In genomic region chr3:66500575-66501482, GRCh38 we compare ENCODE assay signal across 8 cellular contexts. TPM values are rescaled to one million over a fixed set of nuclear protein-coding genes. Genes with fewer than 3 reads are reported as not detected.
A peak's percentile ranks its signal among the peaks of the same experiment; 100 is the strongest.
DNase-seq lines count a peak whose midpoint lies in the region; ATAC-seq and TF ChIP-seq lines count a peak whose summit lies in the region.

Gene LRIG1 (minus strand): TSS chr3:66501022. CDS start chr3:66500407, 615 bp downstream.

- no peaks in the 10 kb centered on the region for H3K9me3 ChIP-seq in cardiac muscle cell (ENCODE audit: low read depth)
- H3K9me3 ChIP-seq in parathyroid adenoma (ENCODE audit: control insufficient read depth, low read length), result no peaks in the 10 kb centered on the region
- H3K9me3 ChIP-seq in tibial artery, result no peaks in the 10 kb centered on the region

- H2AFZ ChIP-seq in parathyroid adenoma, result peak within 1 kb of the TSS; percentile 95

- intact Hi-C loops in tibial artery (cut with DNase I; ENCODE audit: low total_unique reads), result loop anchor here (5.0 to 10.0 kb wide), 4 partner anchors 54 to 314 kb away; no protein-coding TSS in a partner anchor

- TF ChIP-seq CTCF in GM10266 (IDR thresholded peaks at IDR 0.05; ENCODE audit: control insufficient read depth, insufficient read depth, low read depth, missing control alignments) (peak; percentile 13), cardiac muscle cell (IDR thresholded peaks at IDR 0.05; ENCODE audit: low read depth, low read length) (no peak), parathyroid adenoma (IDR thresholded peaks at IDR 0.05) (peak; percentile 49), tibial artery (IDR thresholded peaks at IDR 0.05) (peak; percentile 50 to 62)

- no peaks in the 10 kb centered on the region for H3K9me3 Mint-ChIP-seq in activated naive CD8-positive, alpha-beta T cell treated with anti-CD3 and anti-CD28 coated beads, Interleukin-2, amount 50 U/mL, for 24 hours

- peak within 1 kb of the TSS; percentile 74 for H3K27ac ChIP-seq in cardiac muscle cell
- peak within 1 kb of the TSS; percentile 48 for H3K27ac ChIP-seq in parathyroid adenoma
- peak within 1 kb of the TSS; percentile 91 to 99 for H3K27ac ChIP-seq in tibial artery

- ATAC-seq in HG02623 (IDR thresholded peaks at IDR 0.05; ENCODE audit: unreplicated experiment), result peak; percentile 98
- peak; percentile 96 for ATAC-seq in activated naive CD8-positive, alpha-beta T cell treated with anti-CD3 and anti-CD28 coated beads, Interleukin-2, amount 50 U/mL, for 24 hours

- H3K79me2 ChIP-seq in parathyroid adenoma, result no peaks in the 10 kb centered on the region

- H3K27ac Mint-ChIP-seq in activated naive CD8-positive, alpha-beta T cell treated with anti-CD3 and anti-CD28 coated beads, Interleukin-2, amount 50 U/mL, for 24 hours, result peak within 1 kb of the TSS; percentile 88

- no peaks in the 10 kb centered on the region for H3K27me3 ChIP-seq in cardiac muscle cell
- H3K27me3 ChIP-seq in parathyroid adenoma (ENCODE audit: control insufficient read depth, insufficient read depth, low read length), result no peaks in the 10 kb centered on the region
- H3K27me3 ChIP-seq in tibial artery, result no peaks in the 10 kb centered on the region

- peak within 1 kb of the TSS; percentile 77 for H3K4me2 ChIP-seq in parathyroid adenoma (ENCODE audit: low read length)

- peaks cover 1% of the 10 kb centered on the region for H3K36me3 Mint-ChIP-seq in activated naive CD8-positive, alpha-beta T cell treated with anti-CD3 and anti-CD28 coated beads, Interleukin-2, amount 50 U/mL, for 24 hours (ENCODE audit: low read depth)

- H3K36me3 ChIP-seq in cardiac muscle cell (no peaks in the 10 kb centered on the region), parathyroid adenoma (ENCODE audit: control insufficient read depth, insufficient read depth, low read length) (no peaks in the 10 kb centered on the region), tibial artery (no peaks in the 10 kb centered on the region)

- peak within 1 kb of the TSS; percentile 95 for H3K4me3 Mint-ChIP-seq in activated naive CD8-positive, alpha-beta T cell treated with anti-CD3 and anti-CD28 coated beads, Interleukin-2, amount 50 U/mL, for 24 hours

- H3K4me1 ChIP-seq in cardiac muscle cell (ENCODE audit: low read depth) (peaks cover 60% of the 10 kb centered on the region), parathyroid adenoma (no peaks in the 10 kb centered on the region), tibial artery (peaks cover 0 to 31% (median 21%) of the 10 kb centered on the region in 4 donors)

- peak within 1 kb of the TSS; percentile 24 for H3K9ac ChIP-seq in parathyroid adenoma

- H3K4me3 ChIP-seq in cardiac muscle cell, result peak within 1 kb of the TSS; percentile 87
- peak within 1 kb of the TSS; percentile 60 for H3K4me3 ChIP-seq in parathyroid adenoma (ENCODE audit: low read depth, low read length)
- peak within 1 kb of the TSS; percentile 77 to 96 for H3K4me3 ChIP-seq in tibial artery

- peaks cover 51% of the 10 kb centered on the region for H3K4me1 Mint-ChIP-seq in activated naive CD8-positive, alpha-beta T cell treated with anti-CD3 and anti-CD28 coated beads, Interleukin-2, amount 50 U/mL, for 24 hours

- H3K27me3 Mint-ChIP-seq in activated naive CD8-positive, alpha-beta T cell treated with anti-CD3 and anti-CD28 coated beads, Interleukin-2, amount 50 U/mL, for 24 hours, result peaks cover 37% of the 10 kb centered on the region

- DNase-seq in GM10266 (ENCODE audit: extremely low spot score) (peak; percentile 96), NCI-H1105 treated with DMSO at 0.1 percent for 48 hours (lab: John Stamatoyannopoulos, UW) (peak; percentile 93), SW480 (ENCODE audit: low spot score) (peak; percentile 97), cardiac muscle cell (ENCODE audit: low read depth in 1 of 2, low spot score in 1 of 2) (peak; percentile 99), tibial artery (peak; percentile 99 to 100)
- DNase-seq in activated naive CD8-positive, alpha-beta T cell treated with anti-CD3 and anti-CD28 coated beads, Interleukin-2, amount 50 U/mL, for 24 hours, result peak; percentile 98

RNA-seq across cellular contexts. Expression of gene LRIG1, which starts in this region (rescaled TPM):
- 33.2 and 51.1 TPM in 2 replicates for total RNA-seq in cardiac muscle cell
- polyA plus RNA-seq in cardiac muscle cell, result 27.8 and 35.6 TPM in 2 replicates

Comparison
In these comparisons a context has a peak if more than half of its experiments do, and no peak if none do; other contexts are left out.
1. Peak in every context shown above with its lines: DNase-seq, ATAC-seq, H3K4me3 ChIP-seq and H3K27ac ChIP-seq.